Comparison of ENCODE assay signal across 10 cellular contexts in genomic region chr15:70646169-70646568, GRCh38.
"Had no signal": no experiment of that assay in that cellular context is flagged by ENCODE, and none has a peak within 500 bp of the region (broad histone marks: within the 10 kb centered on the region; RNA-seq: fewer than 3 reads in every experiment).

No MANE protein-coding gene starts in this region.

- H3K9ac ChIP-seq: GM23248 had no signal

- H3K36me3 ChIP-seq: HAP-1 had no signal

- FAIRE-seq: K562 had no signal

- H3K4me3 ChIP-seq: GM23248, HAP-1, K562 had no signal

- H3K9me3 ChIP-seq: HAP-1 had no signal

- H3K27ac ChIP-seq: GM23248, HL-60 had no signal

- H2AFZ ChIP-seq: GM23248 had no signal

- ATAC-seq: HCT116, K562 had no signal

- DNase-seq: GM23248, GOT3, H7, HFFc6, IMR-90, KG1 had no signal
